Comparison of ENCODE assay signal across 19 cellular contexts in the genomic region with DNA sequence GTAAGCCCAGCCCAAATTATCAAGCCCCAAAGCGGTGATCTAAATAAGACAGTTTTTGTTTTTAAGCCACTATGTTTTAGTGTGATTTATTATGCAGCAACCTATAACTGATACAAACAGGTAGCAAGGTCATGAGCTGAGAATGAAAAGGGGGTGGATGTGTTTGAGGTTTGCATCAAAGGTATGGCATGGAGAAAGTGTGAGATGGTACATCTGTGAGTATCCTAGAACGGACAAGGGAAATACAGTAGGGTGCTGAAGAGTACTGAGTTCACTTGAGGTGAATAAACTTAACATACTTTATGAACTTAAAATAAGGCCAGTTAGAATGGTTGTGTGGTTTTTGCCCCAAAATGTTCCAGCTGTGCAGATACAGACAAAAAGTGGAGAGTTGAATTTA.
DNase-seq lines count a peak whose midpoint lies in the region; ATAC-seq, FAIRE-seq and TF ChIP-seq lines count a peak whose summit lies in the region.
"Had no signal": no experiment of that assay in that cellular context is flagged by ENCODE, and none has a peak within 500 bp of the region (broad histone marks: within the 10 kb centered on the region; RNA-seq: fewer than 3 reads in every experiment).

No MANE protein-coding gene starts in this region.

- H3K27me3 ChIP-seq in CD4-positive, alpha-beta memory T cell (ENCODE audit: insufficient read depth, low read length), result no peaks in the 10 kb centered on the region
- no peaks in the 10 kb centered on the region for H3K27me3 ChIP-seq in upper lobe of left lung
- H3K27me3 ChIP-seq: BLaER1 treated with 17β-estradiol and CSF1 and Interleukin-3, amounts not matched to agents 10 nM and 100 nM had no signal

- WGBS in upper lobe of left lung, 2 donors, result 86 to 96% methylated on average over 2 of the region's 2 CpGs

- H3K4me1 Mint-ChIP-seq in activated naive CD4-positive, alpha-beta T cell treated with anti-CD3 and anti-CD28 coated beads, Interleukin-2, amount 50 U/mL, for 24 hours, result peaks cover 42% of the 10 kb centered on the region
- H3K4me1 Mint-ChIP-seq in CD4-positive, alpha-beta memory T cell, result peaks cover 24 to 49% (median 32%) of the 10 kb centered on the region in 4 donors
- peaks cover 23 to 38% of the 10 kb centered on the region in 2 donors for H3K4me1 Mint-ChIP-seq in immature natural killer cell

- no peaks in the 10 kb centered on the region for H3K27me3 Mint-ChIP-seq in activated naive CD4-positive, alpha-beta T cell treated with anti-CD3 and anti-CD28 coated beads, Interleukin-2, amount 50 U/mL, for 24 hours
- no peaks in the 10 kb centered on the region for H3K27me3 Mint-ChIP-seq in CD4-positive, alpha-beta memory T cell
- H3K27me3 Mint-ChIP-seq in immature natural killer cell (ENCODE audit: low read depth in 3 of 3), result peaks cover 1 to 2% (median 1%) of the 10 kb centered on the region in 3 donors
- H3K27me3 Mint-ChIP-seq: CD4-positive, alpha-beta T cell had no signal

- peaks cover 27% of the 10 kb centered on the region for H3K4me1 ChIP-seq in CD4-positive, alpha-beta memory T cell (ENCODE audit: insufficient read depth, low read length)
- H3K4me1 ChIP-seq in upper lobe of left lung, result no peaks in the 10 kb centered on the region
- H3K4me1 ChIP-seq: BLaER1 treated with 17β-estradiol and CSF1 and Interleukin-3, amounts not matched to agents 10 nM and 100 nM; Caco-2 had no signal

- CTCF ChIA-PET in CD4-positive, alpha-beta memory T cell (lab: Charles Lee; ENCODE audit: partially characterized antibody), result interaction anchor here (1.6 to 2.1 kb wide), 3 partner anchors 7 to 14 kb away, joined by 4 to 7 read pairs (median 5); no protein-coding TSS in a partner anchor

- TF ChIP-seq POLR2A in upper lobe of left lung (IDR thresholded peaks at IDR 0.05), result no peak

- no peak for DNase-seq in activated naive CD4-positive, alpha-beta T cell (lab: John Stamatoyannopoulos, UW)
- DNase-seq in CD4-positive, alpha-beta memory T cell, result no peak
- no peak for DNase-seq in D721Med (ENCODE audit: insufficient read length, low spot score)
- DNase-seq in immature natural killer cell, result peak in 1 of 3 donors; percentile 15
- DNase-seq in upper lobe of left lung, result no peak
- DNase-seq in NCI-H1105 (lab: John Stamatoyannopoulos, UW), result no peak
- DNase-seq: ACHN; Caco-2; CD4-positive, alpha-beta T cell; DMS 273 treated with DMSO at 0.1 percent for 48 hours; DMS79; GM23248 had no signal

- H3K4me3 Mint-ChIP-seq in activated naive CD4-positive, alpha-beta T cell treated with anti-CD3 and anti-CD28 coated beads, Interleukin-2, amount 50 U/mL, for 24 hours, result no peak overlapping the region
- H3K4me3 Mint-ChIP-seq in CD4-positive, alpha-beta memory T cell, result peak overlapping the region in 3 of 8 donors; percentile 5 to 55 (median 24)
- H3K4me3 Mint-ChIP-seq in immature natural killer cell, result peak overlapping the region in 4 of 5 donors; percentile 1 to 36 (median 21)
- H3K4me3 Mint-ChIP-seq: CD4-positive, alpha-beta T cell; IgD-negative memory B cell had no signal

- POLR2A ChIA-PET in CD4-positive, alpha-beta memory T cell (lab: Charles Lee; ENCODE audit: partially characterized antibody), result interaction anchor here (1.5 to 13.2 kb wide), 3 partner anchors 8 to 286 kb away, joined by 4 to 411 read pairs (median 4); partner anchors contain the start of gene B3GALT2

- TF ChIP-seq CTCF in D721Med (IDR thresholded peaks at IDR 0.05; ENCODE audit: insufficient read depth, missing control alignments), result no peak
- no peak for TF ChIP-seq CTCF in upper lobe of left lung (IDR thresholded peaks at IDR 0.05)

- H3K27ac Mint-ChIP-seq in activated naive CD4-positive, alpha-beta T cell treated with anti-CD3 and anti-CD28 coated beads, Interleukin-2, amount 50 U/mL, for 24 hours, result peak overlapping the region; percentile 87
- peak overlapping the region in 4 of 7 donors; percentile 31 to 83 (median 67) for H3K27ac Mint-ChIP-seq in CD4-positive, alpha-beta memory T cell
- H3K27ac Mint-ChIP-seq in immature natural killer cell, result peak overlapping the region in 5 of 6 donors; percentile 12 to 83 (median 46)
- H3K27ac Mint-ChIP-seq: CD4-positive, alpha-beta T cell had no signal

- peaks cover 23% of the 10 kb centered on the region for H3K9me3 Mint-ChIP-seq in activated naive CD4-positive, alpha-beta T cell treated with anti-CD3 and anti-CD28 coated beads, Interleukin-2, amount 50 U/mL, for 24 hours
- peaks cover 13 to 46% (median 28%) of the 10 kb centered on the region in 8 donors for H3K9me3 Mint-ChIP-seq in CD4-positive, alpha-beta memory T cell
- no peaks in the 10 kb centered on the region for H3K9me3 Mint-ChIP-seq in immature natural killer cell

- no peak for TF ChIP-seq EP300 in upper lobe of left lung (IDR thresholded peaks at IDR 0.05)

- H3K4me3 ChIP-seq in CD4-positive, alpha-beta memory T cell (ENCODE audit: low read length in 2 of 2), result no peak overlapping the region
- no peak overlapping the region for H3K4me3 ChIP-seq in upper lobe of left lung
- H3K4me3 ChIP-seq: BLaER1 treated with 17β-estradiol and CSF1 and Interleukin-3, amounts not matched to agents 10 nM and 100 nM; GM23248 had no signal

- no peak for ATAC-seq in upper lobe of left lung (ENCODE audit: low FRiP score in 2 of 2)
- ATAC-seq in HG03280 (IDR thresholded peaks at IDR 0.05; ENCODE audit: unreplicated experiment), result no peak
- ATAC-seq: HCT116 had no signal

- no peaks in the 10 kb centered on the region for H3K36me3 ChIP-seq in CD4-positive, alpha-beta memory T cell (ENCODE audit: insufficient read depth, low read length)
- H3K36me3 ChIP-seq in upper lobe of left lung, result no peaks in the 10 kb centered on the region
- H3K36me3 ChIP-seq: BLaER1 treated with 17β-estradiol and CSF1 and Interleukin-3, amounts not matched to agents 10 nM and 100 nM had no signal

- intact Hi-C loops in CD4-positive, alpha-beta memory T cell (cut with micrococcal nuclease), result loop anchor here (10.0 kb wide), 1 partner anchor 668 kb away; the partner anchor contains the start of gene RGS2

- peaks cover 6% of the 10 kb centered on the region for H3K36me3 Mint-ChIP-seq in activated naive CD4-positive, alpha-beta T cell treated with anti-CD3 and anti-CD28 coated beads, Interleukin-2, amount 50 U/mL, for 24 hours
- H3K36me3 Mint-ChIP-seq in CD4-positive, alpha-beta memory T cell, result peaks cover 44 to 68% of the 10 kb centered on the region in 2 donors
- peaks cover 12 to 21% (median 12%) of the 10 kb centered on the region in 3 donors for H3K36me3 Mint-ChIP-seq in immature natural killer cell
- H3K36me3 Mint-ChIP-seq: IgD-negative memory B cell had no signal

- H3K27ac ChIP-seq in CD4-positive, alpha-beta memory T cell (ENCODE audit: low read depth, low read length), result no peak overlapping the region
- H3K27ac ChIP-seq in upper lobe of left lung, result no peak overlapping the region
- H3K27ac ChIP-seq: BLaER1 treated with 17β-estradiol and CSF1 and Interleukin-3, amounts not matched to agents 10 nM and 100 nM; GM23248 had no signal

- FAIRE-seq in D721Med (lab: Jason Lieb, UNC), result peak; percentile 77
- FAIRE-seq: GM12891, H54 had no signal

- no peaks in the 10 kb centered on the region for H3K9me3 ChIP-seq in CD4-positive, alpha-beta memory T cell (ENCODE audit: control insufficient read depth in 1 of 2, low read length in 2 of 2)
- H3K9me3 ChIP-seq in upper lobe of left lung, result no peaks in the 10 kb centered on the region
- H3K9me3 ChIP-seq: BLaER1 treated with 17β-estradiol and CSF1 and Interleukin-3, amounts not matched to agents 10 nM and 100 nM; Caco-2 had no signal
